In genomic region chr14:51627313-51627712, GRCh38 we compare ENCODE assay signal across 14 cellular contexts.
"Had no signal": no experiment of that assay in that cellular context is flagged by ENCODE, and none has a peak within 500 bp of the region (broad histone marks: within the 10 kb centered on the region; RNA-seq: fewer than 3 reads in every experiment).

No MANE protein-coding gene starts in this region.

- H3K4me2 ChIP-seq: hepatocyte had no signal

- H3K4me3 ChIP-seq: breast epithelium, hepatocyte, skin epidermis, stomach, uterus had no signal

- DNase-seq: activated CD4-positive, alpha-beta T cell treated with anti-CD3 and anti-CD28 coated beads, Interleukin-2, amount 50 U/mL, for 1 hour; activated CD8-positive, alpha-beta memory T cell treated with anti-CD3 and anti-CD28 coated beads, Interleukin-2, amount 10 ng/mL, durations not matched to agents 7 days and 5 days; activated gamma-delta T cell; activated T-cell treated with anti-CD3 and anti-CD28 coated beads, Interleukin-2, amount 50 U/mL, for 24 hours; aorta; dermis blood vessel endothelial cell; posterior cingulate gyrus; stimulated activated CD4-positive, alpha-beta T cell treated with anti-CD3 and anti-CD28 coated beads, Interleukin-4, amount 100 ng/mL, for 4 hours; stomach; uterus had no signal

- H3K9me3 ChIP-seq: breast epithelium, stomach, thoracic aorta, uterus had no signal

- ATAC-seq: activated CD8-positive, alpha-beta memory T cell treated with anti-CD3 and anti-CD28 coated beads, Interleukin-2, amount 10 ng/mL, durations not matched to agents 7 days and 5 days had no signal

- H3K79me2 ChIP-seq: hepatocyte had no signal

- H3K4me1 ChIP-seq: breast epithelium, uterus had no signal

- H3K27me3 ChIP-seq: breast epithelium, hepatocyte, stomach, uterus had no signal

- H2AFZ ChIP-seq: hepatocyte had no signal

- H3K36me3 ChIP-seq: breast epithelium, stomach, thoracic aorta, uterus had no signal

- H3K27ac ChIP-seq: hepatocyte, stomach, thoracic aorta had no signal
